9 cellular contexts compared by ENCODE assay signal in genomic region chr11:46553746-46554204, GRCh38. TPM values are rescaled to one million over a fixed set of nuclear protein-coding genes. Genes with fewer than 3 reads are reported as not detected.
A peak's percentile ranks its signal among the peaks of the same experiment; 100 is the strongest.
DNase-seq lines count a peak whose midpoint lies in the region; ATAC-seq, FAIRE-seq and TF ChIP-seq lines count a peak whose summit lies in the region.
"Had no signal": no experiment of that assay in that cellular context is flagged by ENCODE, and none has a peak within 500 bp of the region (broad histone marks: within the 10 kb centered on the region; RNA-seq: fewer than 3 reads in every experiment).

No MANE protein-coding gene starts in this region.

- TF ChIP-seq EP300 in stomach (IDR thresholded peaks at IDR 0.05): no peak

- no peak overlapping the region for H2AFZ ChIP-seq in keratinocyte (ENCODE audit: control insufficient read depth, low read length)

- H3K36me3 ChIP-seq in keratinocyte (ENCODE audit: control insufficient read depth in 2 of 2, extremely low read depth in 1 of 2, insufficient read depth in 2 of 2, low read length in 2 of 2) (no peaks in the 10 kb centered on the region), stomach (no peaks in the 10 kb centered on the region)

- H3K27ac Mint-ChIP-seq in HFFc6: peak overlapping the region; percentile 76
- H3K27ac Mint-ChIP-seq in activated T-helper 17 cell treated with anti-CD3 and anti-CD28 coated beads, Interleukin-2, amount 50 U/mL, for 72 hours: peak overlapping the region; percentile 15

- no peaks in the 10 kb centered on the region for H3K36me3 Mint-ChIP-seq in HFFc6 (ENCODE audit: low read depth)
- H3K36me3 Mint-ChIP-seq in activated T-helper 17 cell treated with anti-CD3 and anti-CD28 coated beads, Interleukin-2, amount 50 U/mL, for 72 hours (ENCODE audit: low read depth): peaks cover under 1% of the 10 kb centered on the region

- no peaks in the 10 kb centered on the region for H3K9me3 ChIP-seq in keratinocyte (ENCODE audit: control insufficient read depth, low read depth, low read length)
- no peaks in the 10 kb centered on the region for H3K9me3 ChIP-seq in stomach

- WGBS in stomach, 5 donors: 5 to 11% (median 6%) methylated on average over 1 of the region's 1 CpG

- peak overlapping the region; percentile 35 for H3K9ac ChIP-seq in keratinocyte (ENCODE audit: control insufficient read depth, extremely low read depth, insufficient read depth, low read length)

- no peaks in the 10 kb centered on the region for H4K20me1 ChIP-seq in keratinocyte (ENCODE audit: control insufficient read depth, extremely low read depth, insufficient read depth, low read length)

- DNase-seq in HFFc6 (peak; percentile 27), keratinocyte (ENCODE audit: low read depth, low spot score) (no peak), stomach (no peak), UCSD-AML1 (lab: John Stamatoyannopoulos, UW; ENCODE audit: unreplicated experiment) (no peak)
- DNase-seq in stimulated activated CD4-positive, alpha-beta T cell treated with anti-CD3 and anti-CD28 coated beads, Interleukin-4, amount 100 ng/mL, for 24 hours: no peak
- DNase-seq: activated naive CD4-positive, alpha-beta T cell treated with anti-CD3 and anti-CD28 coated beads, Interleukin-2, amount 10 ng/mL, durations not matched to agents 7 days and 5 days had no signal

- H3K4me1 ChIP-seq in keratinocyte (ENCODE audit: control insufficient read depth, extremely low read depth, insufficient read depth, low read length): peaks cover 20% of the 10 kb centered on the region
- peaks cover 32 to 74% (median 53%) of the 10 kb centered on the region in 4 donors for H3K4me1 ChIP-seq in stomach

- dilution Hi-C loops in keratinocyte (cut with MboI; ENCODE audit: extremely low pct_ligation_motif_present, low sequenced_read_pairs): no loop called here

- H3K27me3 Mint-ChIP-seq in HFFc6 (ENCODE audit: insufficient read depth): no peaks in the 10 kb centered on the region
- H3K27me3 Mint-ChIP-seq in activated T-helper 17 cell treated with anti-CD3 and anti-CD28 coated beads, Interleukin-2, amount 50 U/mL, for 72 hours: no peaks in the 10 kb centered on the region
- H3K27me3 Mint-ChIP-seq: activated naive CD4-positive, alpha-beta T cell treated with anti-CD3 and anti-CD28 coated beads, Interleukin-2, amount 10 ng/mL, durations not matched to agents 7 days and 5 days had no signal

- intact Hi-C loops in stomach (cut with DNase I; ENCODE audit: low total_unique reads): no loop called here

- H3K4me3 ChIP-seq in keratinocyte (ENCODE audit: control insufficient read depth in 2 of 3, extremely low read depth in 1 of 3, insufficient read depth in 2 of 3, low read depth in 1 of 3, low read length in 3 of 3): no peak overlapping the region
- H3K4me3 ChIP-seq in stomach: peak overlapping the region in 1 of 4 donors; percentile 0

- H3K4me1 Mint-ChIP-seq in HFFc6 (ENCODE audit: low read depth): peaks cover 47% of the 10 kb centered on the region
- H3K4me1 Mint-ChIP-seq in activated T-helper 17 cell treated with anti-CD3 and anti-CD28 coated beads, Interleukin-2, amount 50 U/mL, for 72 hours: peaks cover 33% of the 10 kb centered on the region

- H3K27ac ChIP-seq in keratinocyte (ENCODE audit: control insufficient read depth, insufficient read depth, low read length): peak overlapping the region; percentile 87
- peak overlapping the region; percentile 61 to 85 (median 78) for H3K27ac ChIP-seq in stomach

- TF ChIP-seq POLR2A in stomach (IDR thresholded peaks at IDR 0.05): no peak

- peaks cover 66% of the 10 kb centered on the region for H3K79me2 ChIP-seq in keratinocyte (ENCODE audit: control insufficient read depth, insufficient read depth, low read length)

- H3K4me3 Mint-ChIP-seq in HFFc6: peak overlapping the region; percentile 56
- peak overlapping the region; percentile 48 for H3K4me3 Mint-ChIP-seq in activated T-helper 17 cell treated with anti-CD3 and anti-CD28 coated beads, Interleukin-2, amount 50 U/mL, for 72 hours
- H3K4me3 Mint-ChIP-seq: activated naive CD4-positive, alpha-beta T cell treated with anti-CD3 and anti-CD28 coated beads, Interleukin-2, amount 10 ng/mL, durations not matched to agents 7 days and 5 days had no signal

- no peaks in the 10 kb centered on the region for H3K9me3 Mint-ChIP-seq in HFFc6
- no peaks in the 10 kb centered on the region for H3K9me3 Mint-ChIP-seq in activated T-helper 17 cell treated with anti-CD3 and anti-CD28 coated beads, Interleukin-2, amount 50 U/mL, for 72 hours
- H3K9me3 Mint-ChIP-seq: activated naive CD4-positive, alpha-beta T cell treated with anti-CD3 and anti-CD28 coated beads, Interleukin-2, amount 10 ng/mL, durations not matched to agents 7 days and 5 days had no signal

- FAIRE-seq in keratinocyte (lab: Jason Lieb, UNC): no peak

- ATAC-seq in activated T-helper 17 cell treated with anti-CD3 and anti-CD28 coated beads, Interleukin-2, amount 50 U/mL, for 72 hours (replicated peaks): no peak
- no peak for ATAC-seq in HG02623 (IDR thresholded peaks at IDR 0.05; ENCODE audit: unreplicated experiment)
- ATAC-seq in HG03521 (IDR thresholded peaks at IDR 0.05; ENCODE audit: unreplicated experiment): no peak

- H3K4me2 ChIP-seq in keratinocyte (ENCODE audit: control insufficient read depth, extremely low read depth, insufficient read depth, low read depth, low read length): peak overlapping the region; percentile 63

- TF ChIP-seq CTCF in HFFc6 (IDR thresholded peaks at IDR 0.05): no peak
- no peak for TF ChIP-seq CTCF in keratinocyte (optimal IDR thresholded peaks at IDR 0.05 in 1 of 3, IDR thresholded peaks at IDR 0.05 in 1 of 3, conservative IDR thresholded peaks at IDR 0.05 in 1 of 3; ENCODE audit: extremely low read depth in 1 of 3, insufficient read depth in 2 of 3, low read length in 3 of 3)
- TF ChIP-seq CTCF in stomach (IDR thresholded peaks at IDR 0.05): no peak

- H3K27me3 ChIP-seq in keratinocyte (ENCODE audit: control insufficient read depth, extremely low read depth, insufficient read depth, low read length) (no peaks in the 10 kb centered on the region), stomach (no peaks in the 10 kb centered on the region)

- no peaks in the 10 kb centered on the region for H3K9me1 ChIP-seq in keratinocyte (ENCODE audit: control insufficient read depth, extremely low read depth, insufficient read depth, low read length)

RNA-seq across cellular contexts. Expression of gene AMBRA1, which starts 40.0 kb away (rescaled TPM):
- total RNA-seq in HFFc6 (2021; fragmentation: NEBNext Ultra II Directional; extraction: Animal tissue kit (Norgen Biotek cat#: 25700)): 10 to 100 TPM; 23.2 to 25.9 (median 24.4) TPM
- total RNA-seq in activated T-helper 17 cell treated with anti-CD3 and anti-CD28 coated beads, Interleukin-2, amount 50 U/mL, for 72 hours: 10 to 100 TPM; 28.2 to 30.3 TPM
- polyA plus RNA-seq in keratinocyte (8.6 to 15.2 TPM (median 10.5 TPM) in 3 replicates), stomach (1 to 10 TPM; 4.6 to 7.3 (median 4.7) TPM)
- polyA plus RNA-seq in keratinocyte (2011; ENCODE audit: low read depth): 6.6 TPM
- polyA plus RNA-seq in keratinocyte (2011; cell fraction: cytosol; rRNA removed): 7.8 and 9.3 TPM in 2 replicates
- 23.8 and 31.0 TPM in 2 replicates for polyA plus RNA-seq in keratinocyte (2011; cell fraction: nucleus; rRNA removed)
- polyA plus RNA-seq in keratinocyte (2012; ENCODE audit: low replicate concordance): 9.9 and 15.1 TPM in 2 replicates
- 26.2 to 42.9 TPM (median 34.1 TPM) in 3 replicates for polyA minus RNA-seq in keratinocyte
- 16.5 TPM for polyA minus RNA-seq in keratinocyte (2011; cell fraction: cytosol; rRNA and poly(A)+ RNA removed)
- polyA minus RNA-seq in keratinocyte (2011; cell fraction: nucleus; rRNA and poly(A)+ RNA removed): 38.9 and 58.6 TPM in 2 replicates
- 10 to 100 TPM; 22.3 to 59.4 (median 37.3) TPM for total RNA-seq in stomach
